ENCODE assay signal across 14 cellular contexts in genomic region chr4:87939978-87940690, GRCh38. TPM values are rescaled to one million over a fixed set of nuclear protein-coding genes. Genes with fewer than 3 reads are reported as not detected.
A peak's percentile ranks its signal among the peaks of the same experiment; 100 is the strongest.
DNase-seq lines count a peak whose midpoint lies in the region; ATAC-seq and TF ChIP-seq lines count a peak whose summit lies in the region.
"Had no signal": no experiment of that assay in that cellular context is flagged by ENCODE, and none has a peak within 500 bp of the region (broad histone marks: within the 10 kb centered on the region; RNA-seq: fewer than 3 reads in every experiment).

No MANE protein-coding gene starts in this region.

- H3K27ac ChIP-seq in SK-N-MC (peak overlapping the region; percentile 48; the same call in 1 of the 2 replicates), SJCRH30 (no peak overlapping the region)

- H3K36me3 Mint-ChIP-seq in activated CD8-positive, alpha-beta T cell treated with anti-CD3 and anti-CD28 coated beads for 36 hours (ENCODE audit: low read depth) = no peaks in the 10 kb centered on the region
- H3K36me3 Mint-ChIP-seq: CD14-positive monocyte; CD8-positive, alpha-beta memory T cell had no signal

- no peak for TF ChIP-seq CTCF in activated CD8-positive, alpha-beta T cell treated with anti-CD3 and anti-CD28 coated beads for 36 hours (IDR thresholded peaks at IDR 0.05)

- no peak overlapping the region for H3K4me3 Mint-ChIP-seq in activated CD8-positive, alpha-beta T cell treated with anti-CD3 and anti-CD28 coated beads for 36 hours
- H3K4me3 Mint-ChIP-seq: CD14-positive monocyte; CD8-positive, alpha-beta memory T cell; GM23338; H9 had no signal

- H3K27ac Mint-ChIP-seq in activated CD8-positive, alpha-beta T cell treated with anti-CD3 and anti-CD28 coated beads for 36 hours = no peak overlapping the region
- H3K27ac Mint-ChIP-seq: CD8-positive, alpha-beta memory T cell; GM23338; H9 had no signal

- ATAC-seq in activated CD8-positive, alpha-beta T cell treated with anti-CD3 and anti-CD28 coated beads for 36 hours = no peak
- ATAC-seq: GM23338, HepG2 had no signal

- H3K9ac ChIP-seq in SK-N-MC (ENCODE audit: insufficient read length) = no peak overlapping the region

- H3K36me3 ChIP-seq in SK-N-MC (ENCODE audit: insufficient read depth, low read length) (no peaks in the 10 kb centered on the region), SJCRH30 (no peaks in the 10 kb centered on the region)

- H3K4me1 Mint-ChIP-seq in activated CD8-positive, alpha-beta T cell treated with anti-CD3 and anti-CD28 coated beads for 36 hours (ENCODE audit: low read depth) = no peaks in the 10 kb centered on the region
- H3K4me1 Mint-ChIP-seq: CD8-positive, alpha-beta memory T cell had no signal

- no peaks in the 10 kb centered on the region for H3K4me1 ChIP-seq in SJCRH30
- H3K4me1 ChIP-seq: Caco-2 had no signal

- CTCF ChIA-PET in activated CD8-positive, alpha-beta T cell treated with anti-CD3 and anti-CD28 coated beads for 36 hours (lab: Charles Lee) = no interaction called here

- intact Hi-C loops in activated CD8-positive, alpha-beta T cell treated with anti-CD3 and anti-CD28 coated beads for 36 hours (cut with micrococcal nuclease) = no loop called here

- H3K27me3 ChIP-seq in SJCRH30 = no peaks in the 10 kb centered on the region

- H3K9me3 ChIP-seq in SK-N-MC (ENCODE audit: low read depth, low read length) (no peaks in the 10 kb centered on the region), SJCRH30 (replicated peaks) (no peaks in the 10 kb centered on the region)
- H3K9me3 ChIP-seq: Caco-2 had no signal

- H3K4me3 ChIP-seq in SK-N-MC (no peak overlapping the region), SJCRH30 (no peak overlapping the region)
- H3K4me3 ChIP-seq: GM23338 had no signal

- POLR2A ChIA-PET in activated CD8-positive, alpha-beta T cell treated with anti-CD3 and anti-CD28 coated beads for 36 hours (lab: Charles Lee) = no interaction called here

- H3K9me3 Mint-ChIP-seq in activated CD8-positive, alpha-beta T cell treated with anti-CD3 and anti-CD28 coated beads for 36 hours = no peaks in the 10 kb centered on the region

- H3K27me3 Mint-ChIP-seq in activated CD8-positive, alpha-beta T cell treated with anti-CD3 and anti-CD28 coated beads for 36 hours = peaks cover 2% of the 10 kb centered on the region

- DNase-seq in EH (ENCODE audit: low read depth) = peak; percentile 21
- no peak for DNase-seq in SK-N-MC (ENCODE audit: low read depth, low spot score)
- DNase-seq in fibroblast of peridontal ligament (ENCODE audit: extremely low read depth) = peak; percentile 9
- DNase-seq in stromal cell of bone marrow (ENCODE audit: low read depth) = peak; percentile 1
- no peak for DNase-seq in SJCRH30
- no peak for DNase-seq in activated CD8-positive, alpha-beta T cell treated with anti-CD3 and anti-CD28 coated beads for 36 hours
- DNase-seq in DMS 273 (lab: John Stamatoyannopoulos, UW; ENCODE audit: unreplicated experiment) = no peak
- DNase-seq: Caco-2; CD8-positive, alpha-beta memory T cell; DMS53; H9 had no signal

RNA-seq across cellular contexts. Expression of gene SPP1, which starts 35.4 kb away (rescaled TPM):
- total RNA-seq in SJCRH30 (2014; rRNA removed; shearing (Covaris generic)) = 0.38 and 0.87 TPM in 2 replicates
- total RNA-seq in activated CD8-positive, alpha-beta T cell treated with anti-CD3 and anti-CD28 coated beads for 36 hours = not detected

Comparison
In these comparisons a context has a peak if more than half of its experiments do, and no peak if none do; other contexts are left out.
1. DNase-seq: peak in EH (single experiment), fibroblast of peridontal ligament (single experiment) and stromal cell of bone marrow (single experiment); none in SK-N-MC (single experiment), SJCRH30 (0 of 2), activated CD8-positive, alpha-beta T cell treated with anti-CD3 and anti-CD28 coated beads for 36 hours (single experiment) and DMS 273 (single experiment).